In the genomic region with DNA sequence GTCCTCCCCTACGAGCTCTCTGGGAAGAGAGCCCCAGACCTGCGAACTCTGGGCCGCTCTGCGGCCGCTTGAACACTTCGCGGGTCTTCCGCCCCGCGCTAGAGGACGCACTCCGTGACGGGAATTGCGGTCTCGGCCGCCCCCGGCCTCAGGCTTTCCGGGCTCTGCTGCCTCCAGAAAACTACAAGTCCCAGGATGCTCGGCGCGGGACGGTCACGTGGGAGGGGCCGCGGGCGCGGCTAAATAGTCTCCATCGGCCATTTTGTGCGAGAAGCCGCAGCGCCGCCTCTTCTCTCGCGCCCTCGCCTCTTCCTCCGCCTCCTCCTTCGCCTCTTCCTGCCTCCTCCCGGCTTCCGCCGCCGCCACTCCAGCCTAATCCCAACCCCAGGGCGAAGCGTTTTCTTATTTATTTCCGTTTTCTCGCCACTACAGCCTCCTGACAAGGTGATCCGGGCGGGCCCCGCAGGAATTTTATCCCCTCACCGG, we compare ENCODE assay signal across 8 cellular contexts. TPM values are rescaled to one million over a fixed set of nuclear protein-coding genes. Genes with fewer than 3 reads are reported as not detected.
DNase-seq lines count a peak whose midpoint lies in the region; ATAC-seq and FAIRE-seq lines count a peak whose summit lies in the region.

TSS of gene EIF1B (plus strand) at position 269 of the 486 bp plus-strand sequence. CDS start 235 bp downstream, outside the sequence.

- H3K9ac ChIP-seq in BLaER1, result peak within 1 kb of the TSS; percentile 97

- H3K4me1 Mint-ChIP-seq in activated CD4-positive, alpha-beta T cell treated with anti-CD3 and anti-CD28 coated beads, Interleukin-2, amount 10 ng/mL, durations not matched to agents 24 days and 14 days, result peaks cover 17% of the 10 kb centered on the region

- no peaks in the 10 kb centered on the region for H4K20me1 ChIP-seq in BLaER1

- DNase-seq in GM19239 (ENCODE audit: insufficient read length, low spot score) (peak; percentile 84), NCI-H526 (lab: John Stamatoyannopoulos, UW) (peak; percentile 92 to 98), cortex of kidney (lab: John Stamatoyannopoulos, UW) (peak; percentile 89), left kidney (ENCODE audit: low read depth, low spot score) (peak; percentile 99)
- peak; percentile 100 for DNase-seq in activated CD4-positive, alpha-beta T cell treated with anti-CD3 and anti-CD28 coated beads, Interleukin-2, amount 10 ng/mL, durations not matched to agents 24 days and 14 days
- peak; percentile 96 to 98 for DNase-seq in stimulated activated CD4-positive, alpha-beta T cell treated with anti-CD3 and anti-CD28 coated beads, Interleukin-2, amount 100 ng/mL, for 48 hours

- peak; percentile 78 for FAIRE-seq in GM19239 (lab: Jason Lieb, UNC)

- H3K4me2 ChIP-seq in BLaER1, result peak within 1 kb of the TSS; percentile 91

- peaks cover 23% of the 10 kb centered on the region for H3K4me1 ChIP-seq in BLaER1

- H3K27ac Mint-ChIP-seq in activated CD4-positive, alpha-beta T cell treated with anti-CD3 and anti-CD28 coated beads, Interleukin-2, amount 10 ng/mL, durations not matched to agents 24 days and 14 days, result peak within 1 kb of the TSS; percentile 99

- intact Hi-C loops in activated CD4-positive, alpha-beta T cell treated with anti-CD3 and anti-CD28 coated beads, Interleukin-2, amount 10 ng/mL, durations not matched to agents 24 days and 14 days (cut with micrococcal nuclease), result loop anchor here (1.0 to 10.0 kb wide), 6 partner anchors 144 to 1652 kb away; partner anchors contain the start of genes CTNNB1, RPL14, RPSA and ZNF621

- H3K27ac ChIP-seq in BLaER1, result peak within 1 kb of the TSS; percentile 98

- no peaks in the 10 kb centered on the region for H3K9me3 Mint-ChIP-seq in activated CD4-positive, alpha-beta T cell treated with anti-CD3 and anti-CD28 coated beads, Interleukin-2, amount 10 ng/mL, durations not matched to agents 24 days and 14 days

- H3K4me3 ChIP-seq in BLaER1, result peak within 1 kb of the TSS; percentile 96

- H3K27me3 Mint-ChIP-seq in activated CD4-positive, alpha-beta T cell treated with anti-CD3 and anti-CD28 coated beads, Interleukin-2, amount 10 ng/mL, durations not matched to agents 24 days and 14 days, result no peaks in the 10 kb centered on the region

- H3K36me3 ChIP-seq in BLaER1, result peaks cover 33% of the 10 kb centered on the region

- no peaks in the 10 kb centered on the region for H3K27me3 ChIP-seq in BLaER1

- H3K4me3 Mint-ChIP-seq in activated CD4-positive, alpha-beta T cell treated with anti-CD3 and anti-CD28 coated beads, Interleukin-2, amount 10 ng/mL, durations not matched to agents 24 days and 14 days, result peak within 1 kb of the TSS; percentile 100

- H3K9me3 ChIP-seq in BLaER1, result no peaks in the 10 kb centered on the region

- H3K36me3 Mint-ChIP-seq in activated CD4-positive, alpha-beta T cell treated with anti-CD3 and anti-CD28 coated beads, Interleukin-2, amount 10 ng/mL, durations not matched to agents 24 days and 14 days (ENCODE audit: low read depth), result peaks cover 31% of the 10 kb centered on the region

- ATAC-seq in HG03460 (IDR thresholded peaks at IDR 0.05; ENCODE audit: unreplicated experiment), result peak; percentile 92

RNA-seq across cellular contexts. Expression of gene EIF1B, which starts in this region (rescaled TPM):
- 46.1 and 47.7 TPM in 2 replicates for total RNA-seq in activated CD4-positive, alpha-beta T cell treated with anti-CD3 and anti-CD28 coated beads, Interleukin-2, amount 10 ng/mL, durations not matched to agents 24 days and 14 days

Comparison
In these comparisons a context has a peak if more than half of its experiments do, and no peak if none do; other contexts are left out.
1. Peak in every context shown above with its lines: DNase-seq, ATAC-seq, H3K4me3 ChIP-seq and H3K27ac ChIP-seq.